ENCODE assay signal across 8 cellular contexts in the genomic region with DNA sequence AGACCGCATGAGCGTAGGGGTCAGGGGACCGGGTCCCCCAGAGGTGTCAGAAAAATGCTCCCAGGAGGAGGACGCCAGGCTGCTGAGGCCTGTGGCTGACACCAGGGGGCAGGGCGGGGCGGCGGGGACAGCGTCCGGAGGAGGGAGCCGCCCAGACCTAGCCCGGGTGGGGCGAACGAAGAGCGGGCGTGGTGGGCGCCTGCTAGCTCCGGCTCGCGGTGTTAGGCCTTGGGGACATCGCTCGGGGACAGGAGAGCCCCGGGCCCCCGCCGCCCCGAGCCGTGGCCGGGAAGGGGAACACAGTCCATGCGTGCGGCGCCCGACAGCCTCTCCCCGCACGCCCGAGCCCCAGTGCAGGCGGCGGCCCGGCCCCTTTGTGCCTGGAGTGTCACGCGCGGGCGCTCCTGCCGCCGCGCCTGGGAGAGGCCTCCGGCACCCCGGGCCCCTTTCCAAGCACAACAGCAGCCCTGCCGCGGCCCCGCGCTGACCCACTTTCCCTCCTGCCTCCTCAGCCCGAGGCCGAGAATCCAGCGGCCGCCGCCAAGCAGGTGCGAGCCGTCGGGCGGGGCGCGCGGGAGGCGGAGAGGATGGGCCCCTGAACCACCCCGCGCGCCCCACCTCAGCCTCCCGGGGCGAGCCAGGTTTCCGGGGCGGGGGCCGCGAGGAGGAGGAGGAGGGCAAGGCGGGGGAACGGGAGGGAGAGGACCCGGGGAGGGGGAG.
A peak's percentile ranks its signal among the peaks of the same experiment; 100 is the strongest.
DNase-seq lines count a peak whose midpoint lies in the region; ATAC-seq, FAIRE-seq and TF ChIP-seq lines count a peak whose summit lies in the region.

No MANE protein-coding gene starts in this region.

- no peak for FAIRE-seq in H54 (lab: Jason Lieb, UNC)
- FAIRE-seq in urothelium cell line (lab: Jason Lieb, UNC), result no peak

- H3K27me3 Mint-ChIP-seq in T-cell, result no peaks in the 10 kb centered on the region

- DNase-seq in GM10266 (ENCODE audit: extremely low spot score) (peak; percentile 90), H54 (ENCODE audit: insufficient read length, low spot score) (peak; percentile 79), LoVo (ENCODE audit: low spot score) (peak; percentile 88), T-cell (peak; percentile 32 to 86 (median 66)), left ventricle myocardium inferior (peak; percentile 87), putamen (ENCODE audit: low spot score) (peak; percentile 70), urothelium cell line (ENCODE audit: low spot score) (peak; percentile 88)

- H3K27me3 ChIP-seq in left ventricle myocardium inferior (ENCODE audit: low read depth), result no peaks in the 10 kb centered on the region

- no peaks in the 10 kb centered on the region for H3K36me3 Mint-ChIP-seq in T-cell

- TF ChIP-seq CTCF in GM10266 (IDR thresholded peaks at IDR 0.05; ENCODE audit: control insufficient read depth, insufficient read depth, low read depth, missing control alignments) (peak; percentile 92), left ventricle myocardium inferior (IDR thresholded peaks at IDR 0.05; ENCODE audit: borderline replicate concordance) (peak; percentile 94)

- no peak for TF ChIP-seq POLR2A in H54 (IDR thresholded peaks at IDR 0.05; ENCODE audit: low read depth, low read length)

- POLR2A ChIA-PET in T-cell (lab: Charles Lee), result no interaction called here

- peak overlapping the region; percentile 58 to 81 for H3K27ac Mint-ChIP-seq in T-cell

- intact Hi-C loops in left ventricle myocardium inferior (cut with micrococcal nuclease), result no loop called here

- H3K9me3 ChIP-seq in left ventricle myocardium inferior (replicated peaks), result peaks cover 9% of the 10 kb centered on the region

- peak overlapping the region; percentile 69 for H3K4me3 ChIP-seq in left ventricle myocardium inferior

- peaks cover 23 to 45% (median 37%) of the 10 kb centered on the region in 3 donors for H3K4me1 Mint-ChIP-seq in T-cell

- H3K9me3 Mint-ChIP-seq in T-cell, result no peaks in the 10 kb centered on the region

- H3K27ac ChIP-seq in adipose tissue (ENCODE audit: low read depth, low read length) (peak overlapping the region; percentile 76), left ventricle myocardium inferior (replicated peaks) (peak overlapping the region; percentile 98)

- CTCF ChIA-PET in T-cell (lab: Charles Lee), result interaction anchor here (0.6 to 1.8 kb wide), 3 partner anchors 26 to 80 kb away, joined by 3 to 5 read pairs (median 4); no protein-coding TSS in a partner anchor

- H3K4me3 Mint-ChIP-seq in T-cell, result peak overlapping the region; percentile 57 to 84 (median 67)

- peak; percentile 75 to 80 (median 78) for ATAC-seq in T-cell (replicated peaks in 1 of 4)

- 1 to 2% (median 1%) methylated on average over 47 to 75 of the region's 75 CpGs for WGBS in adipose tissue, 3 donors

- H3K36me3 ChIP-seq in left ventricle myocardium inferior, result no peaks in the 10 kb centered on the region

- H3K4me1 ChIP-seq in left ventricle myocardium inferior, result peaks cover 57% of the 10 kb centered on the region

Comparison
In these comparisons a context has a peak if more than half of its experiments do, and no peak if none do; other contexts are left out.
1. Peak in every context shown above with its lines: DNase-seq, ATAC-seq, H3K4me3 ChIP-seq and H3K27ac ChIP-seq.